Comparison of ENCODE assay signal across 9 cellular contexts in genomic region chr6:77334093-77334492, GRCh38.
"Had no signal": no experiment of that assay in that cellular context is flagged by ENCODE, and none has a peak within 500 bp of the region (broad histone marks: within the 10 kb centered on the region; RNA-seq: fewer than 3 reads in every experiment).

No MANE protein-coding gene starts in this region.

- H3K9me3 ChIP-seq: HAP-1 had no signal

- H3K27ac Mint-ChIP-seq: GM23338, H9, HFFc6 had no signal

- ATAC-seq: GM23338, HCT116 had no signal

- H3K4me3 ChIP-seq: GM23248, GM23338, HAP-1 had no signal

- H3K27ac ChIP-seq: GM23248 had no signal

- H3K4me3 Mint-ChIP-seq: GM23338, H9, HFFc6 had no signal

- H3K4me1 ChIP-seq: HAP-1 had no signal

- DNase-seq: GM23248, GOT3, H7, H9, HCEC 1CT, HFFc6 had no signal

- H3K36me3 ChIP-seq: HAP-1 had no signal
